1 cellular context compared by ENCODE assay signal in genomic region chr19:1103691-1104451, GRCh38.
TF ChIP-seq lines count a peak whose summit lies in the region.

A gene with protein sequence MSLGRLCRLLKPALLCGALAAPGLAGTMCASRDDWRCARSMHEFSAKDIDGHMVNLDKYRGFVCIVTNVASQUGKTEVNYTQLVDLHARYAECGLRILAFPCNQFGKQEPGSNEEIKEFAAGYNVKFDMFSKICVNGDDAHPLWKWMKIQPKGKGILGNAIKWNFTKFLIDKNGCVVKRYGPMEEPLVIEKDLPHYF (plus strand): TSS chr19:1103994. CDS start chr19:1104044, 50 bp downstream.

TF ChIP-seq in GM12878, 131 proteins besides CTCF, POLR2A, EP300 and RAD21 (continued from another document and continues in another):
- no peak for TF ChIP-seq TBL1XR1 (IDR thresholded peaks at IDR 0.05; ENCODE audit: low read depth, low read length)
- 0 out of 2 replicates have a peak, but pooled peaks have one; percentile 70 for TF ChIP-seq TCF3 (IDR thresholded peaks at IDR 0.05; ENCODE audit: borderline replicate concordance, insufficient read depth, low read depth, low read length)
- no peak for TF ChIP-seq SKIL (IDR thresholded peaks at IDR 0.05; ENCODE audit: low read depth, poor library complexity, severe bottlenecking)
- peak; percentile 84 for TF ChIP-seq GATAD2B (conservative IDR thresholded peaks at IDR 0.05; ENCODE audit: low read depth)
- 0 out of 2 replicates have a peak, but pooled peaks have one; percentile 39 for TF ChIP-seq TCF12 (IDR thresholded peaks at IDR 0.05; ENCODE audit: low read depth, low read length)
- TF ChIP-seq, protein P1, sequence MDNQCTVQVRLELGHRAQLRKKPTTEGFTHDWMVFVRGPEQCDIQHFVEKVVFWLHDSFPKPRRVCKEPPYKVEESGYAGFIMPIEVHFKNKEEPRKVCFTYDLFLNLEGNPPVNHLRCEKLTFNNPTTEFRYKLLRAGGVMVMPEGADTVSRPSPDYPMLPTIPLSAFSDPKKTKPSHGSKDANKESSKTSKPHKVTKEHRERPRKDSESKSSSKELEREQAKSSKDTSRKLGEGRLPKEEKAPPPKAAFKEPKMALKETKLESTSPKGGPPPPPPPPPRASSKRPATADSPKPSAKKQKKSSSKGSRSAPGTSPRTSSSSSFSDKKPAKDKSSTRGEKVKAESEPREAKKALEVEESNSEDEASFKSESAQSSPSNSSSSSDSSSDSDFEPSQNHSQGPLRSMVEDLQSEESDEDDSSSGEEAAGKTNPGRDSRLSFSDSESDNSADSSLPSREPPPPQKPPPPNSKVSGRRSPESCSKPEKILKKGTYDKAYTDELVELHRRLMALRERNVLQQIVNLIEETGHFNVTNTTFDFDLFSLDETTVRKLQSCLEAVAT (IDR thresholded peaks at IDR 0.05) = no peak
- TF ChIP-seq PAX5 (IDR thresholded peaks at IDR 0.05; ENCODE audit: borderline replicate concordance, low read depth, low read length) = no peak
- TF ChIP-seq CBFB (IDR thresholded peaks at IDR 0.05; ENCODE audit: low read depth) = no peak
- no peak for TF ChIP-seq CEBPB (IDR thresholded peaks at IDR 0.05; ENCODE audit: borderline replicate concordance in 1 of 2, low read depth in 2 of 2, low read length in 2 of 2)
- TF ChIP-seq YBX1 (IDR thresholded peaks at IDR 0.05) = no peak
- no peak for TF ChIP-seq ZZZ3 (IDR thresholded peaks at IDR 0.05; ENCODE audit: control insufficient read depth, insufficient read length, low read depth)
- TF ChIP-seq, protein P2, sequence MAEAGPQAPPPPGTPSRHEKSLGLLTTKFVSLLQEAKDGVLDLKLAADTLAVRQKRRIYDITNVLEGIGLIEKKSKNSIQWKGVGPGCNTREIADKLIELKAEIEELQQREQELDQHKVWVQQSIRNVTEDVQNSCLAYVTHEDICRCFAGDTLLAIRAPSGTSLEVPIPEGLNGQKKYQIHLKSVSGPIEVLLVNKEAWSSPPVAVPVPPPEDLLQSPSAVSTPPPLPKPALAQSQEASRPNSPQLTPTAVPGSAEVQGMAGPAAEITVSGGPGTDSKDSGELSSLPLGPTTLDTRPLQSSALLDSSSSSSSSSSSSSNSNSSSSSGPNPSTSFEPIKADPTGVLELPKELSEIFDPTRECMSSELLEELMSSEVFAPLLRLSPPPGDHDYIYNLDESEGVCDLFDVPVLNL (IDR thresholded peaks at IDR 0.05; ENCODE audit: low read depth, low read length) = peak; percentile 56; the same call in 1 of the 2 replicates
- no peak for TF ChIP-seq E2F8 (IDR thresholded peaks at IDR 0.05; ENCODE audit: low read depth, partially characterized antibody)
- 0 out of 2 replicates have a peak, but pooled peaks have one; percentile 25 for TF ChIP-seq MXI1 (IDR thresholded peaks at IDR 0.05; ENCODE audit: low read depth, low read length)
- peak; percentile 71 for TF ChIP-seq YY1 (IDR thresholded peaks at IDR 0.05; ENCODE audit: low read depth, low read length)
- no peak for TF ChIP-seq CBX3 (IDR thresholded peaks at IDR 0.05; ENCODE audit: borderline replicate concordance, low read depth)
- no peak for TF ChIP-seq MEF2A (IDR thresholded peaks at IDR 0.05; ENCODE audit: insufficient read depth, low read depth, low read length)
- TF ChIP-seq FOXK2 (IDR thresholded peaks at IDR 0.05) = no peak
- no peak for TF ChIP-seq ZNF24 (IDR thresholded peaks at IDR 0.05)
- no peak for TF ChIP-seq GABPA (IDR thresholded peaks at IDR 0.05; ENCODE audit: low read depth)
- TF ChIP-seq SPI1 (IDR thresholded peaks at IDR 0.05; ENCODE audit: borderline replicate concordance, insufficient read depth, low read depth, low read length) = no peak
- TF ChIP-seq SMAD1 (IDR thresholded peaks at IDR 0.05; ENCODE audit: low read depth, partially characterized antibody) = no peak
- TF ChIP-seq ZNF217 (IDR thresholded peaks at IDR 0.05) = no peak
- TF ChIP-seq HSF1 (IDR thresholded peaks at IDR 0.05; ENCODE audit: low read depth, low read length) = no peak
- no peak for TF ChIP-seq NFIC (IDR thresholded peaks at IDR 0.05; ENCODE audit: low read depth, low read length)
- TF ChIP-seq RELA (IDR thresholded peaks at IDR 0.05; ENCODE audit: borderline replicate concordance, partially characterized antibody) = no peak
- TF ChIP-seq MEF2B (IDR thresholded peaks at IDR 0.05; ENCODE audit: partially characterized antibody, poor library complexity, severe bottlenecking) = no peak
- TF ChIP-seq HCFC1 (IDR thresholded peaks at IDR 0.05; ENCODE audit: low read length) = peak; percentile 32; the same call in 1 of the 2 replicates
- no peak; the same call in 1 of the 2 replicates for TF ChIP-seq MAX (IDR thresholded peaks at IDR 0.05; ENCODE audit: low read depth, low read length)
- TF ChIP-seq FOS (IDR thresholded peaks at IDR 0.05; ENCODE audit: borderline replicate concordance, extremely low read depth, insufficient read length) = peak; percentile 34
- no peak for TF ChIP-seq SREBF2 (IDR thresholded peaks at IDR 0.05; ENCODE audit: low read length)
- no peak for TF ChIP-seq ZBTB40 (IDR thresholded peaks at IDR 0.05; ENCODE audit: borderline replicate concordance)
- no peak; the same call in 1 of the 2 replicates for TF ChIP-seq NFYA (IDR thresholded peaks at IDR 0.05; ENCODE audit: borderline replicate concordance, low read depth, low read length)
- TF ChIP-seq SIN3A (IDR thresholded peaks at IDR 0.05; ENCODE audit: low read depth, low read length) = peak; percentile 51; the same call in 1 of the 2 replicates
- no peak for TF ChIP-seq IKZF2 (IDR thresholded peaks at IDR 0.05)
- TF ChIP-seq CBX5 (IDR thresholded peaks at IDR 0.05; ENCODE audit: low read depth) = no peak
- TF ChIP-seq ZBTB33 (IDR thresholded peaks at IDR 0.05) = no peak
- TF ChIP-seq, protein P3, sequence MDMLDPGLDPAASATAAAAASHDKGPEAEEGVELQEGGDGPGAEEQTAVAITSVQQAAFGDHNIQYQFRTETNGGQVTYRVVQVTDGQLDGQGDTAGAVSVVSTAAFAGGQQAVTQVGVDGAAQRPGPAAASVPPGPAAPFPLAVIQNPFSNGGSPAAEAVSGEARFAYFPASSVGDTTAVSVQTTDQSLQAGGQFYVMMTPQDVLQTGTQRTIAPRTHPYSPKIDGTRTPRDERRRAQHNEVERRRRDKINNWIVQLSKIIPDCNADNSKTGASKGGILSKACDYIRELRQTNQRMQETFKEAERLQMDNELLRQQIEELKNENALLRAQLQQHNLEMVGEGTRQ (IDR thresholded peaks at IDR 0.05; ENCODE audit: borderline replicate concordance, low read depth, low read length) = no peak
- no peak for TF ChIP-seq FOXM1 (IDR thresholded peaks at IDR 0.05; ENCODE audit: low read depth, low read length)
- TF ChIP-seq, protein P4, sequence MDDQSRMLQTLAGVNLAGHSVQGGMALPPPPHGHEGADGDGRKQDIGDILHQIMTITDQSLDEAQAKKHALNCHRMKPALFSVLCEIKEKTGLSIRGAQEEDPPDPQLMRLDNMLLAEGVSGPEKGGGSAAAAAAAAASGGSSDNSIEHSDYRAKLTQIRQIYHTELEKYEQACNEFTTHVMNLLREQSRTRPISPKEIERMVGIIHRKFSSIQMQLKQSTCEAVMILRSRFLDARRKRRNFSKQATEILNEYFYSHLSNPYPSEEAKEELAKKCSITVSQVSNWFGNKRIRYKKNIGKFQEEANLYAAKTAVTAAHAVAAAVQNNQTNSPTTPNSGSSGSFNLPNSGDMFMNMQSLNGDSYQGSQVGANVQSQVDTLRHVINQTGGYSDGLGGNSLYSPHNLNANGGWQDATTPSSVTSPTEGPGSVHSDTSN (IDR thresholded peaks at IDR 0.05; ENCODE audit: insufficient replicate concordance, low read depth, low read length) = no peak
- no peak for TF ChIP-seq ESRRA (IDR thresholded peaks at IDR 0.05; ENCODE audit: low read length)
- peak; percentile 79; the same call in 1 of the 2 replicates for TF ChIP-seq PML (IDR thresholded peaks at IDR 0.05; ENCODE audit: low read length)
- no peak for TF ChIP-seq ZBED1 (IDR thresholded peaks at IDR 0.05; ENCODE audit: borderline replicate concordance)
- 0 out of 2 replicates have a peak, but pooled peaks have one; percentile 45 for TF ChIP-seq STAT1 (conservative IDR thresholded peaks at IDR 0.05)
- no peak for TF ChIP-seq MTA2 (IDR thresholded peaks at IDR 0.05; ENCODE audit: low read depth)
- peak; percentile 73; the same call in 1 of the 2 replicates for TF ChIP-seq CREM (IDR thresholded peaks at IDR 0.05; ENCODE audit: low read depth)
- TF ChIP-seq NR2C1 (IDR thresholded peaks at IDR 0.05) = no peak
